ENCODE assay signal across 21 cellular contexts in the genomic region with DNA sequence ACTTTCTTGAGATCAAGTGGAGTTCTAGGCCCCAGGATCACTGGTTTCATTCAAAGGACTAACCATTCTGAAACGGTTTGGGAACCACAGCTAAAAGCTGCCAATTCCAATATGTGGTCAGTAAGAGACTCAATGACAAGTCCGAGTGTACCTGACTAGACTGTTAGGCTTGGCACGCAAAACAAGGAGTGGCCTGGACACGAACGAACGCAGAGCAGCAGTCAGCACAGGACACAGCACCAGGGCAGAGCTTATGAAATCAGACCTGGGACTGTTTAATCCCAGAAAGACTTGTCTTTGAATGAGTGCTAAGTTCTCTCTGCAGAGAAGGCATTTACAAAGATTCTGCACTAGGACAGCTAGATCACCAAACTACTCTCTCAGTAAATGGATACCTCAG.
"Had no signal": no experiment of that assay in that cellular context is flagged by ENCODE, and none has a peak within 500 bp of the region (broad histone marks: within the 10 kb centered on the region; RNA-seq: fewer than 3 reads in every experiment).

No MANE protein-coding gene starts in this region.

- H3K27ac ChIP-seq: colonic mucosa, spleen, tibial artery had no signal

- ATAC-seq: activated CD8-positive, alpha-beta T cell treated with anti-CD3 and anti-CD28 coated beads for 36 hours; activated naive CD8-positive, alpha-beta T cell treated with anti-CD3 and anti-CD28 coated beads, Interleukin-2, amount 50 U/mL, for 24 hours; naive thymus-derived CD4-positive, alpha-beta T cell; stimulated activated naive B cell treated with anti-CD40 and anti-IgM and Interleukin-4, amounts not matched to agents 10 μg/mL and 1 μg/mL and 100 μg/mL, for 72 hours had no signal

- DNase-seq: activated CD4-positive, alpha-beta T cell treated with anti-CD3 and anti-CD28 coated beads, Interleukin-2, amount 10 ng/mL, durations not matched to agents 24 days and 14 days; activated CD4-positive, CD25-positive, alpha-beta regulatory T cell; activated CD8-positive, alpha-beta T cell treated with anti-CD3 and anti-CD28 coated beads for 36 hours; activated naive CD4-positive, alpha-beta T cell treated with anti-CD3 and anti-CD28 coated beads, Interleukin-2, amount 10 ng/mL, durations not matched to agents 7 days and 5 days; activated naive CD8-positive, alpha-beta T cell treated with anti-CD3 and anti-CD28 coated beads, Interleukin-2, amount 50 U/mL, for 24 hours; activated T-cell treated with anti-CD3 and anti-CD28 coated beads, Interleukin-2, amount 50 U/mL, for 24 hours; anterior cingulate cortex; colonic mucosa; head of caudate nucleus; kidney glomerular epithelial cell; naive thymus-derived CD4-positive, alpha-beta T cell; ovary; spleen; stimulated activated CD4-positive, alpha-beta T cell treated with anti-CD3 and anti-CD28 coated beads, Interleukin-4, amount 100 ng/mL, for 4 hours; stimulated activated naive B cell treated with anti-CD40 and anti-IgM and Interleukin-4, amounts not matched to agents 10 μg/mL and 1 μg/mL and 100 μg/mL, for 72 hours; substantia nigra; T1000; tibial artery had no signal

- H3K9me3 ChIP-seq: colonic mucosa, ovary, spleen, tibial artery had no signal

- H3K9me3 Mint-ChIP-seq: activated CD4-positive, alpha-beta T cell treated with anti-CD3 and anti-CD28 coated beads, Interleukin-2, amount 10 ng/mL, durations not matched to agents 24 days and 14 days; activated CD8-positive, alpha-beta T cell treated with anti-CD3 and anti-CD28 coated beads for 36 hours; activated naive CD4-positive, alpha-beta T cell treated with anti-CD3 and anti-CD28 coated beads, Interleukin-2, amount 10 ng/mL, durations not matched to agents 7 days and 5 days; activated naive CD8-positive, alpha-beta T cell treated with anti-CD3 and anti-CD28 coated beads, Interleukin-2, amount 50 U/mL, for 24 hours; activated T-cell treated with anti-CD3 and anti-CD28 coated beads, Interleukin-2, amount 50 U/mL, for 24 hours; brain; central memory CD8-positive, alpha-beta T cell; memory B cell; stimulated activated naive B cell treated with anti-CD40 and anti-IgM and Interleukin-4, amounts not matched to agents 10 μg/mL and 1 μg/mL and 100 μg/mL, for 72 hours had no signal

- H3K36me3 ChIP-seq: ovary had no signal

- H3K27ac Mint-ChIP-seq: activated CD4-positive, alpha-beta T cell treated with anti-CD3 and anti-CD28 coated beads, Interleukin-2, amount 10 ng/mL, durations not matched to agents 24 days and 14 days; activated CD8-positive, alpha-beta T cell treated with anti-CD3 and anti-CD28 coated beads for 36 hours; activated naive CD4-positive, alpha-beta T cell treated with anti-CD3 and anti-CD28 coated beads, Interleukin-2, amount 10 ng/mL, durations not matched to agents 7 days and 5 days; activated naive CD8-positive, alpha-beta T cell treated with anti-CD3 and anti-CD28 coated beads, Interleukin-2, amount 50 U/mL, for 24 hours; activated T-cell treated with anti-CD3 and anti-CD28 coated beads, Interleukin-2, amount 50 U/mL, for 24 hours; memory B cell; naive thymus-derived CD4-positive, alpha-beta T cell; stimulated activated naive B cell treated with anti-CD40 and anti-IgM and Interleukin-4, amounts not matched to agents 10 μg/mL and 1 μg/mL and 100 μg/mL, for 72 hours had no signal

- H3K4me3 Mint-ChIP-seq: activated CD4-positive, alpha-beta T cell treated with anti-CD3 and anti-CD28 coated beads, Interleukin-2, amount 10 ng/mL, durations not matched to agents 24 days and 14 days; activated CD8-positive, alpha-beta T cell treated with anti-CD3 and anti-CD28 coated beads for 36 hours; activated naive CD4-positive, alpha-beta T cell treated with anti-CD3 and anti-CD28 coated beads, Interleukin-2, amount 10 ng/mL, durations not matched to agents 7 days and 5 days; activated naive CD8-positive, alpha-beta T cell treated with anti-CD3 and anti-CD28 coated beads, Interleukin-2, amount 50 U/mL, for 24 hours; activated T-cell treated with anti-CD3 and anti-CD28 coated beads, Interleukin-2, amount 50 U/mL, for 24 hours; brain; central memory CD8-positive, alpha-beta T cell; memory B cell; naive thymus-derived CD4-positive, alpha-beta T cell; stimulated activated naive B cell treated with anti-CD40 and anti-IgM and Interleukin-4, amounts not matched to agents 10 μg/mL and 1 μg/mL and 100 μg/mL, for 72 hours had no signal

- H3K27me3 ChIP-seq: colonic mucosa, ovary, spleen, tibial artery had no signal

- H3K4me3 ChIP-seq: colonic mucosa, ovary, spleen, tibial artery had no signal

- H3K4me1 ChIP-seq: colonic mucosa had no signal

- H3K27me3 Mint-ChIP-seq: activated CD4-positive, alpha-beta T cell treated with anti-CD3 and anti-CD28 coated beads, Interleukin-2, amount 10 ng/mL, durations not matched to agents 24 days and 14 days; activated CD8-positive, alpha-beta T cell treated with anti-CD3 and anti-CD28 coated beads for 36 hours; activated naive CD4-positive, alpha-beta T cell treated with anti-CD3 and anti-CD28 coated beads, Interleukin-2, amount 10 ng/mL, durations not matched to agents 7 days and 5 days; activated naive CD8-positive, alpha-beta T cell treated with anti-CD3 and anti-CD28 coated beads, Interleukin-2, amount 50 U/mL, for 24 hours; activated T-cell treated with anti-CD3 and anti-CD28 coated beads, Interleukin-2, amount 50 U/mL, for 24 hours; brain; central memory CD8-positive, alpha-beta T cell; memory B cell; naive thymus-derived CD4-positive, alpha-beta T cell; stimulated activated naive B cell treated with anti-CD40 and anti-IgM and Interleukin-4, amounts not matched to agents 10 μg/mL and 1 μg/mL and 100 μg/mL, for 72 hours had no signal

- H3K4me1 Mint-ChIP-seq: activated CD4-positive, alpha-beta T cell treated with anti-CD3 and anti-CD28 coated beads, Interleukin-2, amount 10 ng/mL, durations not matched to agents 24 days and 14 days; activated naive CD4-positive, alpha-beta T cell treated with anti-CD3 and anti-CD28 coated beads, Interleukin-2, amount 10 ng/mL, durations not matched to agents 7 days and 5 days; central memory CD8-positive, alpha-beta T cell; memory B cell had no signal
